Comparison of ENCODE assay signal across 8 cellular contexts in the genomic region with DNA sequence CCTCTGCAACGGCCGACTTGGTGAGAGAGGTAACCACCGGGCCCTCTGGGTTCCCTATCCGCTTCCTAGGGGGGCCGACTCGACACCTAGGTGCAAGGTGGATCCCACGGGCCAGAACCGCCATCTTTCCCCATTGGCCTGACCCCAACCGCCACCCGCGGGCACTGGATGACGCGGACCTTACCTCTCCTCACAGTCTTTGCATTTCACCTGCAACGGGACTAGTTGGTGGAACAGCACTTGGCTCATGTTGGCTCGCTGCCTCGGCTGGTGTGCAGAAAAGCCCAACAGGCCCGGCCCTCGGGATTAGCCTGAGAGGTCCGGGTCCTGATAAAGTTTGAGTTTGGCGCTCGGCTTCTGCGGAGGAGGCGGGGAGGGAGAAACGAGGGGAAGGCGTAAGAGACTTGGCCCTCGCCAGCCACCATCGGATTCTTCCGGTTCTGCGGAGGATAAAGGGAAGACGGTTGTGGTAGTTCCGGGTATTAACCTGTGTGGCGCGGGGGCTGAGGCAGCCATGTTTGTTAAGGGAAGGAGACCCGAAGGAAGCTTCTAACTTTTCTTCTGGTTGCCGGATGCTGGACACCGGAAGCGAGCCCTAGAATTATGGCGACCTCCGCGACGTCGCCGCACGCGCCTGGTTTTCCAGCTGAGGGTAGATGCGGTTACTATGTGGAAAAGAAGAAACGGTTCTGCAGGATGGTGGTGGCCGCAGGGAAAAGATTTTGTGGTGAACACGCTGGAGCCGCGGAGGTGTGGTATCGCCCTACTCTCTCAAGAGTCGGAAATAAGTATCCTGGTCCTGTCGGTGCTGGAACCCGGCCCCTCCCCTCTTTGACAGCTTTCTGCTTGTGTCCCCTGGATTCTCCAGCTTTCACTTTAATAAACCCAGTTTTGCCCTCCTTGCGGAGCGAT. TPM values are rescaled to one million over a fixed set of nuclear protein-coding genes. Genes with fewer than 3 reads are reported as not detected.
DNase-seq lines count a peak whose midpoint lies in the region; TF ChIP-seq lines count a peak whose summit lies in the region.

Gene SASS6 (minus strand): TSS at position 365 of the 912 bp plus-strand sequence. CDS start 116 bp downstream, at position 249.
A gene with protein sequence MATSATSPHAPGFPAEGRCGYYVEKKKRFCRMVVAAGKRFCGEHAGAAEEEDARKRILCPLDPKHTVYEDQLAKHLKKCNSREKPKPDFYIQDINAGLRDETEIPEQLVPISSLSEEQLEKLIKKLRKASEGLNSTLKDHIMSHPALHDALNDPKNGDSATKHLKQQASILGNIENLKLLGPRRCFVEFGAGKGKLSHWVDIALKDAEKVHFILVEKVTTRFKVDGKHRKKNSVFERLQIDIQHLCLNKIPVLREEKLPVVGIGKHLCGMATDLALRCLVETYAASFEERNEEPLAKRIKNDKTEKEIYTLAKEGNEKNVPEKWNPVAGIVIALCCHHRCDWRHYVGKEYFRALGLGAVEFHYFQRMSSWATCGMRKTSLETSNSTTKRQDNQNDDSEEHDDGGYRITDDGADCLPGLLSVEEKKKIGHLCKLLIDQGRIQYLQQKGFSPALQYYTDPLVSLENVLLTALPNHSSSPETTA (plus strand): TSS at position 598 of the 912 bp plus-strand sequence. CDS start 6 bp downstream, at position 604.

- H3K9me2 ChIP-seq in MM.1S (replicated peaks; ENCODE audit: insufficient read depth, low read length) (no peaks in the 10 kb centered on the region), neural cell (ENCODE audit: insufficient read depth, low read length) (no peaks in the 10 kb centered on the region)

- peak within 1 kb of the TSS; percentile 65; the same call in 1 of the 2 replicates for H3K4me2 ChIP-seq in MM.1S (ENCODE audit: low read depth, low read length)
- peak within 1 kb of the TSS; percentile 74 for H3K4me2 ChIP-seq in neural cell (ENCODE audit: low read length)

- no peaks in the 10 kb centered on the region for H3K9me3 ChIP-seq in ES-I3 (ENCODE audit: control insufficient read depth, insufficient read depth, low read length)
- H3K9me3 ChIP-seq in HAP-1 = no peaks in the 10 kb centered on the region
- H3K9me3 ChIP-seq in MM.1S (replicated peaks; ENCODE audit: insufficient read depth, low read length) = no peaks in the 10 kb centered on the region
- no peaks in the 10 kb centered on the region for H3K9me3 ChIP-seq in neural cell (ENCODE audit: low read length)
- no peaks in the 10 kb centered on the region for H3K9me3 ChIP-seq in stomach

- no peak for TF ChIP-seq POLR2A in stomach (IDR thresholded peaks at IDR 0.05)

- H3K79me2 ChIP-seq in MM.1S (ENCODE audit: low read length) = peaks cover 57% of the 10 kb centered on the region
- H3K79me2 ChIP-seq in neural cell (replicated peaks; ENCODE audit: insufficient read depth, low read length) = peaks cover 29% of the 10 kb centered on the region

- 0% methylated on average over 57 of the region's 57 CpGs for WGBS in stomach, 5 donors

- H2AFZ ChIP-seq in MM.1S (ENCODE audit: low read length) (peak within 1 kb of the TSS; percentile 77), neural cell (ENCODE audit: low read depth, low read length) (peak within 1 kb of the TSS; percentile 88)

- intact Hi-C loops in stomach (cut with DNase I; ENCODE audit: low total_unique reads) = no loop called here

- in situ Hi-C loops in HAP-1 (cut with MboI; ENCODE audit: low sequenced_read_pairs) = no loop called here

- H4K20me1 ChIP-seq in MM.1S (ENCODE audit: insufficient read depth, low read length) = no peaks in the 10 kb centered on the region
- H4K20me1 ChIP-seq in neural cell (ENCODE audit: insufficient read depth) = no peaks in the 10 kb centered on the region

- H3K27ac ChIP-seq in MM.1S (ENCODE audit: low read length) (peak within 1 kb of the TSS; percentile 43; the same call in 1 of the 2 replicates), neural cell (ENCODE audit: low read length) (peak within 1 kb of the TSS; percentile 62), stomach (peak within 1 kb of the TSS; percentile 70 to 86 (median 86))

- H3K4me1 ChIP-seq in ES-I3 (ENCODE audit: insufficient read depth, low read length) = no peaks in the 10 kb centered on the region
- H3K4me1 ChIP-seq in HAP-1 = peaks cover 12% of the 10 kb centered on the region
- H3K4me1 ChIP-seq in MM.1S (ENCODE audit: low read length) = 0 out of 2 replicates have a peak, but pooled peaks cover 3% of the 10 kb centered on the region
- peaks cover 15 to 48% (median 28%) of the 10 kb centered on the region in 4 donors for H3K4me1 ChIP-seq in stomach

- no peaks in the 10 kb centered on the region for H3K36me3 ChIP-seq in ES-I3 (ENCODE audit: insufficient read depth, low read length)
- peaks cover 15% of the 10 kb centered on the region for H3K36me3 ChIP-seq in HAP-1 (replicated peaks)
- H3K36me3 ChIP-seq in MM.1S (replicated peaks; ENCODE audit: insufficient read depth, low read length) = no peaks in the 10 kb centered on the region
- H3K36me3 ChIP-seq in neural cell (ENCODE audit: insufficient read depth, low read length) = no peaks in the 10 kb centered on the region
- H3K36me3 ChIP-seq in stomach = peaks cover 9 to 12% (median 11%) of the 10 kb centered on the region in 4 donors

- H3K9ac ChIP-seq in ES-I3 (ENCODE audit: low read depth, low read length) = peak within 1 kb of the TSS; percentile 91
- H3K9ac ChIP-seq in MM.1S (ENCODE audit: low read length) = peak within 1 kb of the TSS; percentile 59
- H3K9ac ChIP-seq in neural cell (ENCODE audit: low read length) = peak within 1 kb of the TSS; percentile 69

- DNase-seq in HAP-1 (ENCODE audit: low spot score in 2 of 2) (peak; percentile 97 to 98), MM.1S (peak; percentile 87), SIG-M5 (lab: John Stamatoyannopoulos, UW) (peak; percentile 86), activated gamma-delta T cell (lab: John Stamatoyannopoulos, UW) (peak; percentile 52), fibroblast of villous mesenchyme (ENCODE audit: low read depth) (peak; percentile 99), stomach (peak; percentile 97)

- H3K4me3 ChIP-seq in HAP-1 (peak within 1 kb of the TSS; percentile 76), MM.1S (ENCODE audit: low read length) (peak within 1 kb of the TSS; percentile 79), fibroblast of villous mesenchyme (ENCODE audit: low read depth, low read length) (peak within 1 kb of the TSS; percentile 96), neural cell (ENCODE audit: low read length) (peak within 1 kb of the TSS; percentile 75), stomach (peak within 1 kb of the TSS; percentile 69 to 94 (median 86))

- H3K27me3 ChIP-seq in HAP-1 (ENCODE audit: low read depth) (no peaks in the 10 kb centered on the region), MM.1S (replicated peaks; ENCODE audit: insufficient read depth, low read length) (no peaks in the 10 kb centered on the region), neural cell (ENCODE audit: insufficient read depth, low read depth, low read length) (no peaks in the 10 kb centered on the region), stomach (no peaks in the 10 kb centered on the region)

- TF ChIP-seq RAD21 in neural cell (conservative IDR thresholded peaks at IDR 0.05) = no peak

- TF ChIP-seq CTCF in MM.1S (IDR thresholded peaks at IDR 0.05; ENCODE audit: low read length) (no peak), fibroblast of villous mesenchyme (IDR thresholded peaks at IDR 0.05; ENCODE audit: insufficient read depth, low read depth, low read length) (no peak), neural cell (IDR thresholded peaks at IDR 0.05; ENCODE audit: poor library complexity, severe bottlenecking) (no peak), stomach (IDR thresholded peaks at IDR 0.05) (peak in 2 of 7 experiments; percentile 22 to 43)

- TF ChIP-seq EP300 in neural cell (conservative IDR thresholded peaks at IDR 0.05; ENCODE audit: poor library complexity, severe bottlenecking) (peak; percentile 59), stomach (IDR thresholded peaks at IDR 0.05) (no peak)

- H3F3A ChIP-seq in MM.1S (ENCODE audit: insufficient read depth, low read length) (no peaks in the 10 kb centered on the region), neural cell (ENCODE audit: insufficient read depth, low read length, poor library complexity, severe bottlenecking) (no peaks in the 10 kb centered on the region)

TF ChIP-seq in neural cell, 6 proteins besides CTCF, POLR2A, EP300 and RAD21 (continues in another document):
- TF ChIP-seq EZH2 (IDR thresholded peaks at IDR 0.05; ENCODE audit: borderline replicate concordance, insufficient read depth, low read length, poor library complexity, severe bottlenecking) = no peak
- TF ChIP-seq SMC3 (conservative IDR thresholded peaks at IDR 0.05; ENCODE audit: poor library complexity) = no peak
- peak; percentile 100 for TF ChIP-seq MXI1 (conservative IDR thresholded peaks at IDR 0.05; ENCODE audit: poor library complexity, severe bottlenecking)
- TF ChIP-seq TAF1 (IDR thresholded peaks at IDR 0.05; ENCODE audit: low read depth) = no peak
- TF ChIP-seq POLR2AphosphoS5 (IDR thresholded peaks at IDR 0.05) = peak; percentile 76

RNA-seq across cellular contexts. Expression of gene SASS6, which starts in this region (rescaled TPM):
- total RNA-seq in fibroblast of villous mesenchyme (2.6 and 5.2 TPM in 2 replicates), stomach (1 to 10 TPM; 2.3 to 6.1 (median 4.7) TPM)
- polyA plus RNA-seq in neural cell (5.7 and 6.4 TPM in 2 replicates), stomach (1 to 10 TPM in 2 of 3 donors, under 1 TPM in 1; 0.87 to 2.0 (median 1.7) TPM)
- polyA minus RNA-seq in neural cell = 7.5 and 10.4 TPM in 2 replicates

RNA-seq across cellular contexts. Expression of the second gene that starts in this region (rescaled TPM):
- total RNA-seq in fibroblast of villous mesenchyme (10.0 and 11.7 TPM in 2 replicates), stomach (10 to 100 TPM in 2 of 5 donors, 1 to 10 TPM in 3; 2.7 to 42.0 (median 5.5) TPM)
- polyA plus RNA-seq in neural cell (47.2 and 56.6 TPM in 2 replicates), stomach (10 to 100 TPM in 1 of 3 donors, 1 to 10 TPM in 2; 5.1 to 11.5 (median 6.0) TPM)
- 35.1 and 40.7 TPM in 2 replicates for polyA minus RNA-seq in neural cell

Comparison
In these comparisons a context has a peak if more than half of its experiments do, and no peak if none do; other contexts are left out.
1. Peak in every context shown above with its lines: DNase-seq, H3K4me3 ChIP-seq and H3K27ac ChIP-seq.